18 cellular contexts compared by ENCODE assay signal in the genomic region with DNA sequence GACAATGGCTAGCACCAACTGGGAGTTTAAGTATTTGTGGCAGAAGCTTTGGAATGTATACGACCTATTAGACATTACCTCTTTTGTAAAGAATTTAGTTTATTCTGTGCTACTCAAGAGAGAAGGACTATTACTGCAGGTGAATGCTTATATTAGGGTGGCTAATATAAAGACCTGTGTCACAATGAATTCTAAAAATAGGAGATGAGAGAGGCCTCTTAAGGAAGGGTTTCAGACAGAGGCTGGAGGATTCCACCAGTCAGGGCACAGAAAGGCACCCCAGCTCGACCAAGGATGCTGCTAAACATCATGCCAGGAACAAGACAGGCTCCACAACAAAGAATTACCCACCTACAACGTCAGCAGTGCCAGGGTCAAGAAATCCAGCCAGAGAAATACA.
DNase-seq lines count a peak whose midpoint lies in the region; ATAC-seq and TF ChIP-seq lines count a peak whose summit lies in the region.
"Had no signal": no experiment of that assay in that cellular context is flagged by ENCODE, and none has a peak within 500 bp of the region (broad histone marks: within the 10 kb centered on the region; RNA-seq: fewer than 3 reads in every experiment).

No MANE protein-coding gene starts in this region.

- peak overlapping the region; percentile 7 to 53 (median 40) for H3K27ac Mint-ChIP-seq in brain
- peak overlapping the region; percentile 65 for H3K27ac Mint-ChIP-seq in mesothelial cell of epicardium

- TF ChIP-seq RAD21 in SK-N-SH (IDR thresholded peaks at IDR 0.05; ENCODE audit: low read length), result no peak

- H3K4me1 Mint-ChIP-seq in brain (peaks cover 43% of the 10 kb centered on the region), mesothelial cell of epicardium (peaks cover 16% of the 10 kb centered on the region)

- in situ Hi-C loops in gastrocnemius medialis (cut with MboI; ENCODE audit: low sequenced_read_pairs in 4 of 4), result no loop called here

- TF ChIP-seq POLR2A in gastrocnemius medialis (IDR thresholded peaks at IDR 0.05), result peak; percentile 45 to 80

- H3K27ac ChIP-seq in SK-N-SH (ENCODE audit: low read depth in 2 of 2, low read length in 1 of 2), result no peak overlapping the region
- H3K27ac ChIP-seq in gastrocnemius medialis, result peak overlapping the region; percentile 80 to 97 (median 92)
- H3K27ac ChIP-seq: 22Rv1, C4-2B had no signal

- H3K4me3 Mint-ChIP-seq in brain (no peak overlapping the region), mesothelial cell of epicardium (no peak overlapping the region)

- no peaks in the 10 kb centered on the region for H4K20me1 ChIP-seq in SK-N-SH (ENCODE audit: insufficient read depth)

- peak; percentile 38 for ATAC-seq in SK-N-SH treated with all-trans-retinoic acid at 6 μM for 48 hours
- peak; percentile 53 to 74 for ATAC-seq in gastrocnemius medialis
- ATAC-seq: PC-3 had no signal

- H3K36me3 Mint-ChIP-seq in brain, result peaks cover 19% of the 10 kb centered on the region
- H3K36me3 Mint-ChIP-seq in mesothelial cell of epicardium, result peaks cover 8% of the 10 kb centered on the region

- H3K27me3 ChIP-seq in SK-N-SH (ENCODE audit: insufficient read depth) (no peaks in the 10 kb centered on the region), gastrocnemius medialis (no peaks in the 10 kb centered on the region)

- no peaks in the 10 kb centered on the region for H3K4me1 ChIP-seq in SK-N-SH (ENCODE audit: control insufficient read depth in 1 of 2, insufficient read depth in 2 of 2, low read depth in 1 of 2, low read length in 1 of 2)
- H3K4me1 ChIP-seq in gastrocnemius medialis, result peaks cover 69 to 79% of the 10 kb centered on the region in 2 donors

- no peak for TF ChIP-seq CTCF in SK-N-SH (IDR thresholded peaks at IDR 0.05)
- TF ChIP-seq CTCF in brain (conservative IDR thresholded peaks at IDR 0.05), result no peak
- TF ChIP-seq CTCF in mesothelial cell of epicardium (IDR thresholded peaks at IDR 0.05; ENCODE audit: unreplicated experiment), result no peak
- no peak for TF ChIP-seq CTCF in gastrocnemius medialis (IDR thresholded peaks at IDR 0.05 in 4 of 5, conservative IDR thresholded peaks at IDR 0.05 in 1 of 5)

- peaks cover 3% of the 10 kb centered on the region for H3F3A ChIP-seq in SK-N-SH (replicated peaks; ENCODE audit: insufficient read depth)

- no peak overlapping the region for H3K4me2 ChIP-seq in SK-N-SH

- POLR2A ChIA-PET in SK-N-SH (lab: Yijun Ruan, JAX), result no interaction called here

- H3K9me3 ChIP-seq in SK-N-SH (no peaks in the 10 kb centered on the region), gastrocnemius medialis (no peaks in the 10 kb centered on the region)

- no peaks in the 10 kb centered on the region for H3K9me3 Mint-ChIP-seq in brain
- no peaks in the 10 kb centered on the region for H3K9me3 Mint-ChIP-seq in mesothelial cell of epicardium

- intact Hi-C loops in gastrocnemius medialis (cut with DNase I; ENCODE audit: low total_unique reads), result loop anchor here (2.0 to 5.0 kb wide), 3 partner anchors 33 to 788 kb away; no protein-coding TSS in a partner anchor

- no peak overlapping the region for H3K9ac ChIP-seq in SK-N-SH

- CTCF ChIA-PET in SK-N-SH (lab: Yijun Ruan, JAX), result interaction anchor here (0.9 kb wide), 2 partner anchors 23 to 24 kb away, joined by 3 read pairs; no protein-coding TSS in a partner anchor

- no peaks in the 10 kb centered on the region for H3K9me2 ChIP-seq in SK-N-SH

- TF ChIP-seq EP300 in SK-N-SH (IDR thresholded peaks at IDR 0.05; ENCODE audit: borderline replicate concordance in 1 of 2, low read depth in 1 of 2, low read length in 1 of 2), result no peak

- no peak overlapping the region for H3K4me3 ChIP-seq in SK-N-SH (ENCODE audit: low read depth in 2 of 2, low read length in 1 of 2)
- no peak overlapping the region for H3K4me3 ChIP-seq in gastrocnemius medialis

- WGBS in SK-N-SH (ENCODE audit: low lambda C conversion rate), result 75% methylated on average over 3 of the region's 3 CpGs

- H3K36me3 ChIP-seq in SK-N-SH (replicated peaks in 1 of 2; ENCODE audit: control insufficient read depth in 1 of 2, insufficient read depth in 2 of 2, low read length in 1 of 2), result peaks cover 0 to 1% of the 10 kb centered on the region in 2 experiments
- H3K36me3 ChIP-seq in gastrocnemius medialis, result no peaks in the 10 kb centered on the region

- H3K27me3 Mint-ChIP-seq in brain (peaks cover 3% of the 10 kb centered on the region), mesothelial cell of epicardium (ENCODE audit: low read depth) (no peaks in the 10 kb centered on the region)

- no peaks in the 10 kb centered on the region for H3K79me2 ChIP-seq in SK-N-SH (ENCODE audit: insufficient read depth)

- H2AFZ ChIP-seq in SK-N-SH (ENCODE audit: low read depth), result no peak overlapping the region

- no peak for DNase-seq in SK-N-SH
- no peak for DNase-seq in mesothelial cell of epicardium (ENCODE audit: low spot score in 2 of 2, unreplicated experiment in 2 of 2)
- DNase-seq in gastrocnemius medialis, result peak; percentile 37 to 49
- DNase-seq in amygdala (lab: John Stamatoyannopoulos, UW), result no peak
- DNase-seq in activated CD4-positive, alpha-beta T cell treated with anti-CD3 and anti-CD28 coated beads, Interleukin-2, amount 50 U/mL, for 48 hours, result no peak
- no peak for DNase-seq in NCI-H1436 (lab: John Stamatoyannopoulos, UW)
- DNase-seq: AML-193, KBM-7, NCI-H1105 treated with DMSO at 0.1 percent for 48 hours, NCI-H187, NCI-H226, NCI-H524 treated with DMSO at 0.1 percent for 48 hours, PC-3, RPMI8226 had no signal

TF ChIP-seq in SK-N-SH treated with all-trans-retinoic acid at 6 μM for 48 hours, 23 proteins besides CTCF, POLR2A, EP300 and RAD21:
- TF ChIP-seq, protein P1, sequence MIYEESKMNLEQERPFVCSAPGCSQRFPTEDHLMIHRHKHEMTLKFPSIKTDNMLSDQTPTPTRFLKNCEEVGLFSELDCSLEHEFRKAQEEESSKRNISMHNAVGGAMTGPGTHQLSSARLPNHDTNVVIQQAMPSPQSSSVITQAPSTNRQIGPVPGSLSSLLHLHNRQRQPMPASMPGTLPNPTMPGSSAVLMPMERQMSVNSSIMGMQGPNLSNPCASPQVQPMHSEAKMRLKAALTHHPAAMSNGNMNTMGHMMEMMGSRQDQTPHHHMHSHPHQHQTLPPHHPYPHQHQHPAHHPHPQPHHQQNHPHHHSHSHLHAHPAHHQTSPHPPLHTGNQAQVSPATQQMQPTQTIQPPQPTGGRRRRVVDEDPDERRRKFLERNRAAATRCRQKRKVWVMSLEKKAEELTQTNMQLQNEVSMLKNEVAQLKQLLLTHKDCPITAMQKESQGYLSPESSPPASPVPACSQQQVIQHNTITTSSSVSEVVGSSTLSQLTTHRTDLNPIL (CRISPR knock-in tag; IDR thresholded peaks at IDR 0.05; ENCODE audit: low read depth), result no peak
- no peak for TF ChIP-seq ZFP30 (CRISPR knock-in tag; IDR thresholded peaks at IDR 0.05)
- TF ChIP-seq CSRNP3 (CRISPR knock-in tag; IDR thresholded peaks at IDR 0.05), result no peak
- no peak for TF ChIP-seq RARB (CRISPR knock-in tag; IDR thresholded peaks at IDR 0.05)

TF ChIP-seq in SK-N-SH, 30 proteins besides CTCF, POLR2A, EP300 and RAD21 (continues in another document):
- TF ChIP-seq TEAD4 (IDR thresholded peaks at IDR 0.05; ENCODE audit: borderline replicate concordance, insufficient read depth) (no peak), IRF3 (IDR thresholded peaks at IDR 0.05; ENCODE audit: low read depth, low read length) (no peak), FOXM1 (IDR thresholded peaks at IDR 0.05; ENCODE audit: low read depth) (no peak), RXRA (IDR thresholded peaks at IDR 0.05; ENCODE audit: borderline replicate concordance, low read depth) (no peak), SMC3 (IDR thresholded peaks at IDR 0.05; ENCODE audit: low read depth, low read length) (no peak), YY1 (IDR thresholded peaks at IDR 0.05; ENCODE audit: low read depth) (no peak), NRF1 (IDR thresholded peaks at IDR 0.05; ENCODE audit: low read depth, low read length) (no peak), REST (IDR thresholded peaks at IDR 0.05; ENCODE audit: low read depth, low read length) (no peak), FOSL2 (IDR thresholded peaks at IDR 0.05; ENCODE audit: borderline replicate concordance, low read depth) (no peak), MXI1 (IDR thresholded peaks at IDR 0.05; ENCODE audit: low read depth, low read length) (no peak), ELF1 (IDR thresholded peaks at IDR 0.05) (no peak)

Comparison
In these comparisons a context has a peak if more than half of its experiments do, and no peak if none do; other contexts are left out.
1. DNase-seq: peak in gastrocnemius medialis (2 of 2); none in SK-N-SH (single experiment), mesothelial cell of epicardium (0 of 2), amygdala (0 of 56), activated CD4-positive, alpha-beta T cell treated with anti-CD3 and anti-CD28 coated beads, Interleukin-2, amount 50 U/mL, for 48 hours (0 of 2) and NCI-H1436 (single experiment).
2. H3K27ac ChIP-seq: peak in gastrocnemius medialis (4 of 4); none in SK-N-SH (0 of 2).